ENCODE assay signal across 6 cellular contexts in the genomic region with DNA sequence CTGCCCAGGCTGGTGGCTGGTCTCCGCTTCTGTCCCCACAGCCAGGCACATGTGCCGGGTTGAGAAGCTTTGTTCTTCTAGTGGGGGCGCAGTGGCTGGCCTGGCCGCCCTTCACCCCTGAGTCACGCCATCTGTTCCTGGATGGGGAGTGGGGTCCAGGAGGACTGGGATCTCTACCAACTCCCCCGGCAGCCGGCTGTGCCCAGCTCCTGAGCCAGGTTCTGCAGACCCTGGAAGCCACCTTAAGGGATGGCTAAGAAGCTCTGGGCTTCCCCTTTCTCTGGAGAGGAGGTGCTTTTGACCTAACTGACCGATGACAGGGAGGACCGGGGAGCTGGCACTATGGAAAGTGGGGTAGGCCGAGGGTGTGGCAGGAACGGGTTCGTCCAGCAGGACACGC. TPM values are rescaled to one million over a fixed set of nuclear protein-coding genes. Genes with fewer than 3 reads are reported as not detected.
"Had no signal": no experiment of that assay in that cellular context is flagged by ENCODE, and none has a peak within 500 bp of the region (broad histone marks: within the 10 kb centered on the region; RNA-seq: fewer than 3 reads in every experiment).

No MANE protein-coding gene starts in this region.

RNA-seq across cellular contexts. Expression of gene SPDYE17, which starts 37.9 kb away (rescaled TPM):
- total RNA-seq: GM23338, H1, HepG2, HFFc6, HT1080 had no signal
- polyA plus RNA-seq: GM23338, H1, HepG2, IgD-negative memory B cell had no signal
